1 cellular context compared by ENCODE assay signal in the genomic region with DNA sequence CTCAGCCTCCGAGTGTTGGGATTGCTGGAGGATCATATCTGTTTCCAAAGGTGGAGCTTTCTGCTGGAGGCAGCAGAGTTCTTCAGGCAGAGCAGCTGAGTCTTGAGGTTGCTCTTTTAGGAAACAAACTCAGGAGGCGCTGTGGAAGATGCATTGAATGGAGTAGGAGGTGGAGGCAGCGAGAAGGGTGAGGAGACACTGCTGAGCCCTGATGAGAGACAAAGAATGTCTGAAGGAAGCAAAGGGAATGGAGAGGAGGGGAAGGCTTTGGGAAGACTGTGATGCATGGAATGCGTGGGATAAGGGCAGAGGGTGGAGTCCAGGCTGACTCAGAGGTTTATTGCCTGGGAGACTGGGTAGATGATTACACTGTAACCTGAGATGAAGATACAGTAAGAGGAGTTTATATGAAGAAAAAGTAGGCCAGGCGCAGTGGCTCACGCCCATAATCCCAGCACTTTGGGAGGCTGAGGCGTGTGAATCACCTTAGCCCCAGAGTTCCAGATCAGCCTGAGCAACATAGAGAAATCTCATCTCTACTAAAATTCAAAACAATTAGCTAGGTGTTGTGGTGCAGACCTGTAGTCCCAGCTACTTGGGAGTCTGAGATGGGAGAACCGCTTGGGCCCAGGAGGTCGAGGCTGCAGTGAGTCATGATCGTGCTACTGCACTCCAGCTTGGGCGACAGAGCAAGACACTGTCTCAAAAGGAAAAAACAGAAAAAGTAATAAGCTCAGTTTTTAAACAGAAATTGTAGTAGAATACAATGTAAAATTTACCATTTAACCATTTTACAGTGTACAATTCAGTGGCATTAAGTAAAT.
TF ChIP-seq lines count a peak whose summit lies in the region.

No MANE protein-coding gene starts in this region.

TF ChIP-seq in K562, 482 proteins besides CTCF, POLR2A, EP300 and RAD21 (continued from another document):
- TF ChIP-seq RBBP5 (IDR thresholded peaks at IDR 0.05; ENCODE audit: borderline replicate concordance, insufficient read depth, low read length, poor library complexity, severe bottlenecking), result peak; percentile 54
